ENCODE assay signal across 21 cellular contexts in the genomic region with DNA sequence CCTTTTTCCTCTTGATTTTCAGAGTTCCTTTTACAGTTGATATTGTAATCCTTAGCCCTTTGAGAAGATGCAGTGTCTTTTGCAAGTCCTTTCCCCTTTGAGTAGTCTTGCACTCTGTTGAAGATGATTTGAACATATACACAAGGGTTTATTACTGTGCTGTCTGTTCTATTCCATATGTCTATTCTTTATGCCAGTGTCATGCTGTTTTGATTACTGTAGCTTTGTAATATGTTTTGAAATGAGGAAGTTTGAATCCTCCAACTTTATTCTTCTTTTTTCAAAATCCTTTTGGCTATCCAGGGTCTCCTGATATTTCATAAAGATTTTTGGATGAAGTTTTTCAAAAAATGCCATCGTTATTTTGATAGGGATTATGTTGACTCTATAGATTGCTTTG.
"Had no signal": no experiment of that assay in that cellular context is flagged by ENCODE, and none has a peak within 500 bp of the region (broad histone marks: within the 10 kb centered on the region; RNA-seq: fewer than 3 reads in every experiment).

No MANE protein-coding gene starts in this region.

- H3K27me3 Mint-ChIP-seq: IgD-negative memory B cell, T-cell had no signal

- H3K27ac ChIP-seq: RWPE1 had no signal

- ATAC-seq: Panc1, PC-3, T-cell had no signal

- DNase-seq: KBM-7, MV-4-11, NCI-H1048, NCI-H1105, NCI-H1417, NCI-H1436 treated with DMSO at 0.1 percent for 48 hours, NCI-H1694, NCI-H187 treated with DMSO at 0.1 percent for 48 hours, NCI-H2029 treated with DMSO at 0.1 percent for 48 hours, NCI-H2171 treated with DMSO at 0.1 percent for 48 hours, NCI-H524, NCI-H526 treated with DMSO at 0.1 percent for 48 hours, NCI-H774, PC-3, SHP77, SK-N-SH, SW 1271, T-cell had no signal

- H3K27ac Mint-ChIP-seq: IgD-negative memory B cell, T-cell had no signal

- H3K4me3 Mint-ChIP-seq: IgD-negative memory B cell, T-cell had no signal

- H3K9ac ChIP-seq: SK-N-SH had no signal

- H3K4me2 ChIP-seq: SK-N-SH had no signal

- H3K4me1 Mint-ChIP-seq: T-cell had no signal
